In the genomic region with DNA sequence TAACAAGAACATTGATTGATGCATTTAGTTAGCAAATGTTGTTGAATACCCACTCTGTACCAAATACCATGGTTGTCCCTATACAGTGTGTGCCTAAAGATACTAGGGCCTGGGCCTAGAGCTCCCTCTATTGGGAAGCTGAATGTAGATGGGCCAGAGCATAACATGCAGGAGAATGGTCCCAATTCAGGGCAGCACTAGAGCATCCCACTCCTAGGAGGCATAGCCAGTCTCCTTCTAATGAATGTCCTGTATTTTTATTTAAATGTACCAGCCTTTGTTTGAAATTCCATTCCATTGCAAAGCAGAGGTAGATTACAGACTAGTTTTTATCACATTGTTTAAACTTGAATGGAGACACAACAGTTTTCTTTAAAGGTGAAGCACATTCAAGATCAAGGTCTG, we compare ENCODE assay signal across 1 cellular context.
TF ChIP-seq lines count a peak whose summit lies in the region.

No MANE protein-coding gene starts in this region.

TF ChIP-seq in HepG2, 621 proteins besides CTCF, POLR2A, EP300 and RAD21 (continued from another document):
- TF ChIP-seq, protein P1, sequence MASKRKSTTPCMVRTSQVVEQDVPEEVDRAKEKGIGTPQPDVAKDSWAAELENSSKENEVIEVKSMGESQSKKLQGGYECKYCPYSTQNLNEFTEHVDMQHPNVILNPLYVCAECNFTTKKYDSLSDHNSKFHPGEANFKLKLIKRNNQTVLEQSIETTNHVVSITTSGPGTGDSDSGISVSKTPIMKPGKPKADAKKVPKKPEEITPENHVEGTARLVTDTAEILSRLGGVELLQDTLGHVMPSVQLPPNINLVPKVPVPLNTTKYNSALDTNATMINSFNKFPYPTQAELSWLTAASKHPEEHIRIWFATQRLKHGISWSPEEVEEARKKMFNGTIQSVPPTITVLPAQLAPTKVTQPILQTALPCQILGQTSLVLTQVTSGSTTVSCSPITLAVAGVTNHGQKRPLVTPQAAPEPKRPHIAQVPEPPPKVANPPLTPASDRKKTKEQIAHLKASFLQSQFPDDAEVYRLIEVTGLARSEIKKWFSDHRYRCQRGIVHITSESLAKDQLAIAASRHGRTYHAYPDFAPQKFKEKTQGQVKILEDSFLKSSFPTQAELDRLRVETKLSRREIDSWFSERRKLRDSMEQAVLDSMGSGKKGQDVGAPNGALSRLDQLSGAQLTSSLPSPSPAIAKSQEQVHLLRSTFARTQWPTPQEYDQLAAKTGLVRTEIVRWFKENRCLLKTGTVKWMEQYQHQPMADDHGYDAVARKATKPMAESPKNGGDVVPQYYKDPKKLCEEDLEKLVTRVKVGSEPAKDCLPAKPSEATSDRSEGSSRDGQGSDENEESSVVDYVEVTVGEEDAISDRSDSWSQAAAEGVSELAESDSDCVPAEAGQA (IDR thresholded peaks at IDR 0.05; ENCODE audit: low read depth) = no peak
- TF ChIP-seq, protein P1 (CRISPR knock-in tag; IDR thresholded peaks at IDR 0.05; ENCODE audit: borderline replicate concordance) = no peak
- TF ChIP-seq MBD4 (IDR thresholded peaks at IDR 0.05; ENCODE audit: borderline replicate concordance, low read length) = no peak
- TF ChIP-seq ZFP90 (CRISPR knock-in tag; IDR thresholded peaks at IDR 0.05; ENCODE audit: borderline replicate concordance) = no peak
- TF ChIP-seq ERF (CRISPR knock-in tag; IDR thresholded peaks at IDR 0.05) = 0 out of 2 replicates have a peak, but pooled peaks have one; percentile 24
- TF ChIP-seq, protein P2, sequence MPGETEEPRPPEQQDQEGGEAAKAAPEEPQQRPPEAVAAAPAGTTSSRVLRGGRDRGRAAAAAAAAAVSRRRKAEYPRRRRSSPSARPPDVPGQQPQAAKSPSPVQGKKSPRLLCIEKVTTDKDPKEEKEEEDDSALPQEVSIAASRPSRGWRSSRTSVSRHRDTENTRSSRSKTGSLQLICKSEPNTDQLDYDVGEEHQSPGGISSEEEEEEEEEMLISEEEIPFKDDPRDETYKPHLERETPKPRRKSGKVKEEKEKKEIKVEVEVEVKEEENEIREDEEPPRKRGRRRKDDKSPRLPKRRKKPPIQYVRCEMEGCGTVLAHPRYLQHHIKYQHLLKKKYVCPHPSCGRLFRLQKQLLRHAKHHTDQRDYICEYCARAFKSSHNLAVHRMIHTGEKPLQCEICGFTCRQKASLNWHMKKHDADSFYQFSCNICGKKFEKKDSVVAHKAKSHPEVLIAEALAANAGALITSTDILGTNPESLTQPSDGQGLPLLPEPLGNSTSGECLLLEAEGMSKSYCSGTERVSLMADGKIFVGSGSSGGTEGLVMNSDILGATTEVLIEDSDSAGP (CRISPR knock-in tag; IDR thresholded peaks at IDR 0.05; ENCODE audit: borderline replicate concordance) = no peak
- TF ChIP-seq, protein P3, sequence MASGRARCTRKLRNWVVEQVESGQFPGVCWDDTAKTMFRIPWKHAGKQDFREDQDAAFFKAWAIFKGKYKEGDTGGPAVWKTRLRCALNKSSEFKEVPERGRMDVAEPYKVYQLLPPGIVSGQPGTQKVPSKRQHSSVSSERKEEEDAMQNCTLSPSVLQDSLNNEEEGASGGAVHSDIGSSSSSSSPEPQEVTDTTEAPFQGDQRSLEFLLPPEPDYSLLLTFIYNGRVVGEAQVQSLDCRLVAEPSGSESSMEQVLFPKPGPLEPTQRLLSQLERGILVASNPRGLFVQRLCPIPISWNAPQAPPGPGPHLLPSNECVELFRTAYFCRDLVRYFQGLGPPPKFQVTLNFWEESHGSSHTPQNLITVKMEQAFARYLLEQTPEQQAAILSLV (CRISPR knock-in tag; IDR thresholded peaks at IDR 0.05; ENCODE audit: borderline replicate concordance) = no peak
- TF ChIP-seq, protein P4, sequence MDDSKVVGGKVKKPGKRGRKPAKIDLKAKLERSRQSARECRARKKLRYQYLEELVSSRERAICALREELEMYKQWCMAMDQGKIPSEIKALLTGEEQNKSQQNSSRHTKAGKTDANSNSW (CRISPR knock-in tag; IDR thresholded peaks at IDR 0.05; ENCODE audit: borderline replicate concordance) = no peak
- no peak for TF ChIP-seq CCDC6 (CRISPR knock-in tag; IDR thresholded peaks at IDR 0.05)
- no peak for TF ChIP-seq ZNF572 (CRISPR knock-in tag; IDR thresholded peaks at IDR 0.05)
- TF ChIP-seq, protein P5, sequence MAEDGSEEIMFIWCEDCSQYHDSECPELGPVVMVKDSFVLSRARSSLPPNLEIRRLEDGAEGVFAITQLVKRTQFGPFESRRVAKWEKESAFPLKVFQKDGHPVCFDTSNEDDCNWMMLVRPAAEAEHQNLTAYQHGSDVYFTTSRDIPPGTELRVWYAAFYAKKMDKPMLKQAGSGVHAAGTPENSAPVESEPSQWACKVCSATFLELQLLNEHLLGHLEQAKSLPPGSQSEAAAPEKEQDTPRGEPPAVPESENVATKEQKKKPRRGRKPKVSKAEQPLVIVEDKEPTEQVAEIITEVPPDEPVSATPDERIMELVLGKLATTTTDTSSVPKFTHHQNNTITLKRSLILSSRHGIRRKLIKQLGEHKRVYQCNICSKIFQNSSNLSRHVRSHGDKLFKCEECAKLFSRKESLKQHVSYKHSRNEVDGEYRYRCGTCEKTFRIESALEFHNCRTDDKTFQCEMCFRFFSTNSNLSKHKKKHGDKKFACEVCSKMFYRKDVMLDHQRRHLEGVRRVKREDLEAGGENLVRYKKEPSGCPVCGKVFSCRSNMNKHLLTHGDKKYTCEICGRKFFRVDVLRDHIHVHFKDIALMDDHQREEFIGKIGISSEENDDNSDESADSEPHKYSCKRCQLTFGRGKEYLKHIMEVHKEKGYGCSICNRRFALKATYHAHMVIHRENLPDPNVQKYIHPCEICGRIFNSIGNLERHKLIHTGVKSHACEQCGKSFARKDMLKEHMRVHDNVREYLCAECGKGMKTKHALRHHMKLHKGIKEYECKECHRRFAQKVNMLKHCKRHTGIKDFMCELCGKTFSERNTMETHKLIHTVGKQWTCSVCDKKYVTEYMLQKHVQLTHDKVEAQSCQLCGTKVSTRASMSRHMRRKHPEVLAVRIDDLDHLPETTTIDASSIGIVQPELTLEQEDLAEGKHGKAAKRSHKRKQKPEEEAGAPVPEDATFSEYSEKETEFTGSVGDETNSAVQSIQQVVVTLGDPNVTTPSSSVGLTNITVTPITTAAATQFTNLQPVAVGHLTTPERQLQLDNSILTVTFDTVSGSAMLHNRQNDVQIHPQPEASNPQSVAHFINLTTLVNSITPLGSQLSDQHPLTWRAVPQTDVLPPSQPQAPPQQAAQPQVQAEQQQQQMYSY (CRISPR knock-in tag; IDR thresholded peaks at IDR 0.05) = no peak
- TF ChIP-seq SP5 (CRISPR knock-in tag; IDR thresholded peaks at IDR 0.05; ENCODE audit: borderline replicate concordance, low read depth) = peak; percentile 15; the same call in 1 of the 2 replicates
- no peak for TF ChIP-seq SRSF4 (IDR thresholded peaks at IDR 0.05; ENCODE audit: low read depth, low read length, poor library complexity, severe bottlenecking)
